ENCODE assay signal across 8 cellular contexts in the genomic region with DNA sequence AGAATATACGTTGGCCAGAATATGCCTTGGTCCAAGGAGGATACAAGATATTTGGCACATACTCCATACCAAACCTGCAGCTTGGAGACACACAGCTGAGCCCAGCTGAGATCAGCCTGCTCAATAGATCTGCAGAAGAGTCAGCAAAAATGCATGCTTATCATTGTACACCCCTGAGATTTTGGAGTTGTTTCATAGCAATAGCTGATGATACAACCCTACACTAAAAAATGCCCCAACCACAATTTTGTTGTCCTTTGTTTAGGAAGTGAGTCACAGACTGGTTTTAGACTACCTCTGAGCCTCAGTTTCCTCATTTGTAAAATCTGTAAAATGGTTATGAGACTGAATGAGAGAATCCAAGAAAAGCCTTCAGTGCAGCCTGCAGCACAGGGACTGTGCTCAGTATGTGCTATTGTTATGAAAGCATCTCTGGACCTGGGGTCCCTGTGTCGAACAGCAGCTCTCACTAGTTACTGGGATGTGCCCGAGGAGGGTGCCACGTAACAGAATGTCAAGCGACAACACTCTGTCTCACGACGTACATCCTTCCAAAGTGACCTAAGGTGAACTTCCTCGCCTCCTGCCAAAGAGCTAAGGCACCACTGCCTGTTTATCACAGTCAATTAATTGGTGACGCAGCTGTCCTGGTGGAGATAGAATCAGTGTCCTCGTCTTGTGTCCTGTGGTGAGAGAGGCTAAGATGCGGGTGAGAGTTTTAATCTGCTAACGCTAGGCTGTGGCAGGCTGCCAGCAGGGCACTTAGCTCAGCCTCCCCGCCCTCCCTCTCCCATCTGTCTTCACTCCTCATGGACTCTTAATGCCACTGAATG. TPM values are rescaled to one million over a fixed set of nuclear protein-coding genes. Genes with fewer than 3 reads are reported as not detected.
DNase-seq lines count a peak whose midpoint lies in the region; ATAC-seq and TF ChIP-seq lines count a peak whose summit lies in the region.

No MANE protein-coding gene starts in this region.

- intact Hi-C loops in stomach (cut with DNase I; ENCODE audit: low total_unique reads), result no loop called here

- TF ChIP-seq CTCF in glutamatergic neuron (IDR thresholded peaks at IDR 0.05; ENCODE audit: partially characterized antibody, unreplicated experiment), result no peak
- no peak for TF ChIP-seq CTCF in stomach (IDR thresholded peaks at IDR 0.05)

- ATAC-seq in GM18870 (IDR thresholded peaks at IDR 0.05; ENCODE audit: unreplicated experiment), result no peak
- ATAC-seq in stimulated activated naive B cell treated with anti-CD40 and anti-IgM and Interleukin-4, amounts not matched to agents 10 μg/mL and 1 μg/mL and 100 μg/mL, for 72 hours (replicated peaks), result no peak

- H3K4me1 Mint-ChIP-seq in glutamatergic neuron (ENCODE audit: low read depth, unreplicated experiment), result peaks cover 44% of the 10 kb centered on the region
- H3K4me1 Mint-ChIP-seq in stimulated activated naive B cell treated with anti-CD40 and anti-IgM and Interleukin-4, amounts not matched to agents 10 μg/mL and 1 μg/mL and 100 μg/mL, for 72 hours, result peaks cover 13 to 14% of the 10 kb centered on the region in 2 donors

- peaks cover 5% of the 10 kb centered on the region for H3K36me3 Mint-ChIP-seq in glutamatergic neuron (ENCODE audit: unreplicated experiment)
- peaks cover 11 to 15% of the 10 kb centered on the region in 2 donors for H3K36me3 Mint-ChIP-seq in stimulated activated naive B cell treated with anti-CD40 and anti-IgM and Interleukin-4, amounts not matched to agents 10 μg/mL and 1 μg/mL and 100 μg/mL, for 72 hours

- WGBS in stomach, 5 donors, result 34 to 48% (median 47%) methylated on average over 13 of the region's 13 CpGs

- peaks cover 18% of the 10 kb centered on the region for H3K27me3 Mint-ChIP-seq in glutamatergic neuron (ENCODE audit: unreplicated experiment)
- H3K27me3 Mint-ChIP-seq in stimulated activated naive B cell treated with anti-CD40 and anti-IgM and Interleukin-4, amounts not matched to agents 10 μg/mL and 1 μg/mL and 100 μg/mL, for 72 hours, result no peaks in the 10 kb centered on the region

- peaks cover 0 to 3% (median 0%) of the 10 kb centered on the region in 4 donors for H3K36me3 ChIP-seq in stomach

- peak overlapping the region in 1 of 4 donors; percentile 9 for H3K4me3 ChIP-seq in stomach

- peak overlapping the region in 4 of 5 donors; percentile 29 to 80 (median 35) for H3K27ac ChIP-seq in stomach

- peaks cover 4% of the 10 kb centered on the region for H3K9me3 Mint-ChIP-seq in glutamatergic neuron (ENCODE audit: unreplicated experiment)
- no peaks in the 10 kb centered on the region for H3K9me3 Mint-ChIP-seq in stimulated activated naive B cell treated with anti-CD40 and anti-IgM and Interleukin-4, amounts not matched to agents 10 μg/mL and 1 μg/mL and 100 μg/mL, for 72 hours

- no peak for TF ChIP-seq EP300 in stomach (IDR thresholded peaks at IDR 0.05)

- H3K9me3 ChIP-seq in stomach, result no peaks in the 10 kb centered on the region

- peak overlapping the region; percentile 27 for H3K4me3 Mint-ChIP-seq in glutamatergic neuron (ENCODE audit: unreplicated experiment)
- no peak overlapping the region for H3K4me3 Mint-ChIP-seq in stimulated activated naive B cell treated with anti-CD40 and anti-IgM and Interleukin-4, amounts not matched to agents 10 μg/mL and 1 μg/mL and 100 μg/mL, for 72 hours

- H3K27ac Mint-ChIP-seq in glutamatergic neuron (ENCODE audit: unreplicated experiment), result peak overlapping the region; percentile 99
- H3K27ac Mint-ChIP-seq in stimulated activated naive B cell treated with anti-CD40 and anti-IgM and Interleukin-4, amounts not matched to agents 10 μg/mL and 1 μg/mL and 100 μg/mL, for 72 hours, result no peak overlapping the region

- peaks cover 5 to 40% (median 18%) of the 10 kb centered on the region in 4 donors for H3K4me1 ChIP-seq in stomach

- TF ChIP-seq POLR2A in stomach (IDR thresholded peaks at IDR 0.05), result no peak

- H3K27me3 ChIP-seq in stomach, result no peaks in the 10 kb centered on the region

- DNase-seq in HT-29 (ENCODE audit: low spot score), result peak; percentile 58
- DNase-seq in NCI-H82 (lab: John Stamatoyannopoulos, UW), result peak; percentile 100
- peak; percentile 83 for DNase-seq in glutamatergic neuron
- peak; percentile 51 for DNase-seq in stomach
- DNase-seq in activated naive CD4-positive, alpha-beta T cell (lab: John Stamatoyannopoulos, UW), result no peak
- no peak for DNase-seq in HK-2 (ENCODE audit: unreplicated experiment)
- DNase-seq in stimulated activated naive B cell treated with anti-CD40 and anti-IgM and Interleukin-4, amounts not matched to agents 10 μg/mL and 1 μg/mL and 100 μg/mL, for 72 hours, result no peak

RNA-seq across cellular contexts. Expression of a gene that starts 18.2 kb away (rescaled TPM):
- total RNA-seq in HT-29 (2014; rRNA removed; shearing (Covaris generic)), result 8.0 and 9.8 TPM in 2 replicates
- total RNA-seq in glutamatergic neuron (ENCODE audit: unreplicated experiment), result 19.8 TPM
- 10 to 100 TPM in 2 of 5 donors, 1 to 10 TPM in 2, not detected in 1; 4.2 to 18.1 (median 10.6) TPM for total RNA-seq in stomach
- polyA plus RNA-seq in stomach, result 10 to 100 TPM; 14.1 to 27.2 (median 20.9) TPM

RNA-seq across cellular contexts. Expression of a gene that starts 59.2 kb away (rescaled TPM):
- total RNA-seq in HT-29 (2014; rRNA removed; shearing (Covaris generic)), result not detected in 2 replicates
- 0.59 TPM for total RNA-seq in glutamatergic neuron (ENCODE audit: unreplicated experiment)
- total RNA-seq in stomach, result under 1 TPM in 1 of 5 donors, not detected in 4; 0.37 TPM
- polyA plus RNA-seq in stomach, result under 1 TPM in 1 of 3 donors, not detected in 2; 0.03 TPM

Comparison
In these comparisons a context has a peak if more than half of its experiments do, and no peak if none do; other contexts are left out.
1. DNase-seq: peak in HT-29 (single experiment), NCI-H82 (single experiment), glutamatergic neuron (single experiment) and stomach (single experiment); none in activated naive CD4-positive, alpha-beta T cell (0 of 4), HK-2 (single experiment) and stimulated activated naive B cell treated with anti-CD40 and anti-IgM and Interleukin-4, amounts not matched to agents 10 μg/mL and 1 μg/mL and 100 μg/mL, for 72 hours (single experiment).